1 cellular context compared by ENCODE assay signal in genomic region chr1:146007048-146007784, GRCh38.
A peak's percentile ranks its signal among the peaks of the same experiment; 100 is the strongest.
TF ChIP-seq lines count a peak whose summit lies in the region.

No MANE protein-coding gene starts in this region.

TF ChIP-seq in K562, 482 proteins besides CTCF, POLR2A, EP300 and RAD21 (continued from another document and continues in another):
- no peak for TF ChIP-seq RERE (CRISPR knock-in tag; IDR thresholded peaks at IDR 0.05; ENCODE audit: borderline replicate concordance)
- no peak for TF ChIP-seq RB1 (IDR thresholded peaks at IDR 0.05; ENCODE audit: low read depth)
- no peak for TF ChIP-seq ARID4B (CRISPR knock-in tag; IDR thresholded peaks at IDR 0.05)
- no peak for TF ChIP-seq NONO (IDR thresholded peaks at IDR 0.05; ENCODE audit: low read depth in 2 of 2, low read length in 1 of 2)
- no peak for TF ChIP-seq PHB2 (IDR thresholded peaks at IDR 0.05; ENCODE audit: low read depth)
- TF ChIP-seq ZNF76 (CRISPR knock-in tag; IDR thresholded peaks at IDR 0.05; ENCODE audit: borderline replicate concordance): no peak
- no peak for TF ChIP-seq ZBTB33 (CRISPR knock-in tag; IDR thresholded peaks at IDR 0.05)
- no peak; the same call in 1 of the 2 replicates for TF ChIP-seq MAFK (IDR thresholded peaks at IDR 0.05; ENCODE audit: low read length)
- TF ChIP-seq HEY1 (CRISPR knock-in tag; IDR thresholded peaks at IDR 0.05; ENCODE audit: borderline replicate concordance): peak; percentile 67; the same call in 1 of the 2 replicates
- TF ChIP-seq TRIM24 (IDR thresholded peaks at IDR 0.05): peak in 1 of 2 experiments; percentile 46; a peak in 2 of 4 replicates
- TF ChIP-seq ELK1 (CRISPR knock-in tag; IDR thresholded peaks at IDR 0.05): no peak
- no peak for TF ChIP-seq DNMT1 (IDR thresholded peaks at IDR 0.05)
- TF ChIP-seq SMARCC2 (IDR thresholded peaks at IDR 0.05; ENCODE audit: low read depth): 0 out of 2 replicates have a peak, but pooled peaks have one; percentile 20
- TF ChIP-seq TSHZ1 (CRISPR knock-in tag; IDR thresholded peaks at IDR 0.05): no peak
- TF ChIP-seq FOXJ2 (tag; IDR thresholded peaks at IDR 0.05): no peak
- TF ChIP-seq ZNF512 (tag; IDR thresholded peaks at IDR 0.05): no peak
- TF ChIP-seq POLR2H (tag; IDR thresholded peaks at IDR 0.05; ENCODE audit: low read depth): peak; percentile 79
- TF ChIP-seq KAT8 (IDR thresholded peaks at IDR 0.05; ENCODE audit: low read depth): no peak
- TF ChIP-seq NFIX (CRISPR knock-in tag; IDR thresholded peaks at IDR 0.05; ENCODE audit: low read depth): no peak
- no peak for TF ChIP-seq NR3C1 (CRISPR knock-in tag; IDR thresholded peaks at IDR 0.05)
- peak in 1 of 2 experiments; percentile 63; a peak in 1 of 4 replicates for TF ChIP-seq CSDE1 (IDR thresholded peaks at IDR 0.05)
- no peak for TF ChIP-seq ARID3B (CRISPR knock-in tag; IDR thresholded peaks at IDR 0.05; ENCODE audit: borderline replicate concordance)
- TF ChIP-seq TEAD1 (CRISPR knock-in tag; IDR thresholded peaks at IDR 0.05): no peak
- TF ChIP-seq ZNF77 (CRISPR knock-in tag; IDR thresholded peaks at IDR 0.05): no peak
- TF ChIP-seq ETS2 (tag; IDR thresholded peaks at IDR 0.05; ENCODE audit: borderline replicate concordance, poor library complexity, severe bottlenecking): no peak
- TF ChIP-seq CREB5 (CRISPR knock-in tag; IDR thresholded peaks at IDR 0.05): no peak
- TF ChIP-seq NFIC (IDR thresholded peaks at IDR 0.05): no peak
- no peak for TF ChIP-seq ZNF121 (CRISPR knock-in tag; conservative IDR thresholded peaks at IDR 0.05)
- TF ChIP-seq ZBTB43 (CRISPR knock-in tag; IDR thresholded peaks at IDR 0.05): no peak
- no peak for TF ChIP-seq NCOA2 (IDR thresholded peaks at IDR 0.05; ENCODE audit: partially characterized antibody in 2 of 2)
- no peak for TF ChIP-seq SIRT6 (IDR thresholded peaks at IDR 0.05; ENCODE audit: low read depth, low read length)
- TF ChIP-seq ZC3H4 (CRISPR knock-in tag; IDR thresholded peaks at IDR 0.05; ENCODE audit: borderline replicate concordance): no peak
- TF ChIP-seq PML (IDR thresholded peaks at IDR 0.05; ENCODE audit: low read length): no peak
- TF ChIP-seq USF2 (CRISPR knock-in tag; IDR thresholded peaks at IDR 0.05): no peak
- TF ChIP-seq NFE2 (IDR thresholded peaks at IDR 0.05; ENCODE audit: low read depth): no peak
